Comparison of ENCODE assay signal across 18 cellular contexts in the genomic region with DNA sequence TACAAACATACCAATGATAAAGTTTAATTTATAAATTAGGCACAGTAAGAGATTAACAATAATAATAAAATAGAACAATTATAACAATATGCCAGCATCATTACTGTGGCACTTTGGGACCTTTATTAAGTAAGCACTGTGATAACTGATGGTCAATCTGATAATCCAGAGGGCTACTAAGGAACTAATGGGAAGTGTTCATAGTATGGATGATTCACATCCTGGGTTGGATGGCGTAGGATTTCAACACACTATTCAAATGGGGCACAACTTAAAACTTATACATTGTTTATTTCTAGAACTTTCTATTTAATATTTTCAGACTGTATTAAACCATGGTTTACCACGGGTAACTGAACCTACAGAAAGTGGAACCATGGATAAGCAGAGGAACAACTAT.
DNase-seq lines count a peak whose midpoint lies in the region; ATAC-seq and TF ChIP-seq lines count a peak whose summit lies in the region.
"Had no signal": no experiment of that assay in that cellular context is flagged by ENCODE, and none has a peak within 500 bp of the region (broad histone marks: within the 10 kb centered on the region; RNA-seq: fewer than 3 reads in every experiment).

No MANE protein-coding gene starts in this region.

- H3K4me2 ChIP-seq in PC-3 (ENCODE audit: low read length), result no peak overlapping the region
- H3K4me2 ChIP-seq: GM23338 had no signal

- ATAC-seq in PC-3 (peak; percentile 50; the same call in 1 of the 2 replicates), GM19328 (IDR thresholded peaks at IDR 0.05; ENCODE audit: unreplicated experiment) (no peak)
- ATAC-seq: GM23338, SK-N-SH treated with all-trans-retinoic acid at 6 μM for 48 hours had no signal

- intact Hi-C loops in PC-3 (cut with micrococcal nuclease), result loop anchor here (2.0 to 10.0 kb wide), 5 partner anchors 353 to 1071 kb away; no protein-coding TSS in a partner anchor

- peaks cover 5% of the 10 kb centered on the region for H3K4me1 ChIP-seq in PC-3 (ENCODE audit: insufficient read depth, low read length)
- H3K4me1 ChIP-seq: BE2C, HAP-1 had no signal

- H3K9me3 ChIP-seq in PC-3 (ENCODE audit: low read length), result no peaks in the 10 kb centered on the region
- H3K9me3 ChIP-seq: BE2C, HAP-1 had no signal

- CTCF ChIA-PET in PC-3 (lab: Charles Lee), result no interaction called here

- H3K36me3 ChIP-seq in PC-3 (ENCODE audit: low read depth, low read length), result no peaks in the 10 kb centered on the region
- H3K36me3 ChIP-seq: BE2C, HAP-1 had no signal

- H3K79me2 ChIP-seq in PC-3 (ENCODE audit: low read length), result no peaks in the 10 kb centered on the region

- H3K4me3 ChIP-seq in PC-3 (ENCODE audit: low read length), result no peak overlapping the region
- H3K4me3 ChIP-seq: GM23338, HAP-1 had no signal

- H3K9ac ChIP-seq in PC-3 (ENCODE audit: low read length), result no peak overlapping the region

- H4K20me1 ChIP-seq in PC-3 (ENCODE audit: low read length), result no peaks in the 10 kb centered on the region

- no peak overlapping the region for H3K27ac ChIP-seq in PC-3 (ENCODE audit: low read length)

- H3F3A ChIP-seq in PC-3 (ENCODE audit: low read length, unreplicated experiment), result no peaks in the 10 kb centered on the region

- no TSS peak for BruUV-seq in PC-3 (replicated peaks; lab: Mats Ljungman, UMichigan)

- POLR2A ChIA-PET in PC-3 (lab: Charles Lee; ENCODE audit: unreplicated experiment), result no interaction called here

- in situ Hi-C loops in GM13976 (cut with MboI; ENCODE audit: low sequenced_read_pairs, unreplicated experiment), result loop anchor here (10.0 to 25.0 kb wide), 2 partner anchors 803 to 1070 kb away; partner anchors contain the start of genes HTR7 and RPP30

- no peak overlapping the region for H2AFZ ChIP-seq in PC-3 (ENCODE audit: low read length)
- H2AFZ ChIP-seq: GM23338 had no signal

- no peaks in the 10 kb centered on the region for H3K9me2 ChIP-seq in PC-3 (replicated peaks; ENCODE audit: low read length)

- DNase-seq in ELR (ENCODE audit: low read depth) (peak; percentile 58), PC-3 (peak; percentile 36), dermis blood vessel endothelial cell (peak; percentile 7), iris pigment epithelial cell (ENCODE audit: low read depth) (peak; percentile 45), NCI-H1105 (lab: John Stamatoyannopoulos, UW) (no peak), GM13976 (ENCODE audit: low spot score) (no peak)
- DNase-seq: BE2C; CD4-positive, CD25-positive, alpha-beta regulatory T cell; DMS79; Karpas-422; NCI-H1417 treated with DMSO at 0.1 percent for 48 hours; NCI-H187; NCI-H446 treated with DMSO at 0.1 percent for 48 hours; NCI-H526 treated with DMSO at 0.1 percent for 48 hours had no signal

- H3K27me3 ChIP-seq in PC-3 (ENCODE audit: low read length), result no peaks in the 10 kb centered on the region
- H3K27me3 ChIP-seq: BE2C had no signal

- TF ChIP-seq CTCF in PC-3 (conservative IDR thresholded peaks at IDR 0.05; ENCODE audit: low read depth, low read length) (no peak), GM13976 (IDR thresholded peaks at IDR 0.05; ENCODE audit: borderline replicate concordance, control extremely low read depth, extremely low read depth, insufficient read depth, missing control alignments) (no peak)

Comparison
In these comparisons a context has a peak if more than half of its experiments do, and no peak if none do; other contexts are left out.
1. DNase-seq: peak in ELR (single experiment), PC-3 (single experiment), dermis blood vessel endothelial cell (single experiment) and iris pigment epithelial cell (single experiment); none in NCI-H1105 (single experiment) and GM13976 (single experiment).